In the genomic region with DNA sequence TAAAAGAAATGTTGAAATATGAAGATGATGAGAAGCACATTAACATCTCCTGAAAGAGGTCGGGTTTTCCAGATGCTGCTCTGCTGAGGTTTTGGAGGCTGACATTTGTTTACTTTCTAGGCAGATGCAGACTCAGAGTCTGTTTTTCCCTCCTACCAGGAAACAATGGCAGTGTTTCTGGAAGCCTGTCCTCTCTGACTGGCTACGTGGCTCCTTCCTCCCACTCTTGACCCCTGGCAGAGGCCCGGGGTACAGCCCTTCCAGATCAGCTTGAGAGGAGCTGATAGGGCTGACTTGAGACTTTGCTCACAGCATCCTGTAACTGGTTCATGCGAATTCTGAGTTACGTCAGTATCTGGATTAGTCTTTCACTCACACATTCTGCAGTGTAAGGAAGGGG, we compare ENCODE assay signal across 18 cellular contexts. TPM values are rescaled to one million over a fixed set of nuclear protein-coding genes. Genes with fewer than 3 reads are reported as not detected.
DNase-seq lines count a peak whose midpoint lies in the region; ATAC-seq and TF ChIP-seq lines count a peak whose summit lies in the region.
"Had no signal": no experiment of that assay in that cellular context is flagged by ENCODE, and none has a peak within 500 bp of the region (broad histone marks: within the 10 kb centered on the region; RNA-seq: fewer than 3 reads in every experiment).

No MANE protein-coding gene starts in this region.

- H3K36me3 Mint-ChIP-seq in activated naive CD8-positive, alpha-beta T cell treated with anti-CD3 and anti-CD28 coated beads, Interleukin-2, amount 10 ng/mL, durations not matched to agents 7 days and 5 days: peaks cover 56% of the 10 kb centered on the region
- peaks cover 5 to 31% (median 9%) of the 10 kb centered on the region in 3 donors for H3K36me3 Mint-ChIP-seq in CD8-positive, alpha-beta memory T cell

- intact Hi-C loops in left ventricle myocardium superior (cut with micrococcal nuclease) (loop anchor here (10.0 kb wide), 1 partner anchor 386 kb away; no protein-coding TSS in a partner anchor), spleen (cut with DNase I; ENCODE audit: low total_unique reads) (loop anchor here (10.0 kb wide), 1 partner anchor 386 kb away; no protein-coding TSS in a partner anchor)

- no peak overlapping the region for H3K4me3 Mint-ChIP-seq in activated naive CD8-positive, alpha-beta T cell treated with anti-CD3 and anti-CD28 coated beads, Interleukin-2, amount 10 ng/mL, durations not matched to agents 7 days and 5 days
- peak overlapping the region in 1 of 7 donors; percentile 6 for H3K4me3 Mint-ChIP-seq in CD8-positive, alpha-beta memory T cell
- H3K4me3 Mint-ChIP-seq: neural crest cell had no signal

- peak overlapping the region in 7 of 8 donors; percentile 22 to 75 (median 63) for H3K27ac ChIP-seq in spleen
- H3K27ac ChIP-seq in CD8-positive, alpha-beta memory T cell (ENCODE audit: low read depth, low read length): no peak overlapping the region

- no peaks in the 10 kb centered on the region for H3K27me3 ChIP-seq in spleen (replicated peaks in 1 of 7)
- H3K27me3 ChIP-seq in CD8-positive, alpha-beta memory T cell (ENCODE audit: insufficient read depth, low read length, poor library complexity, severe bottlenecking): no peaks in the 10 kb centered on the region

- H3K27me3 Mint-ChIP-seq in activated naive CD8-positive, alpha-beta T cell treated with anti-CD3 and anti-CD28 coated beads, Interleukin-2, amount 10 ng/mL, durations not matched to agents 7 days and 5 days: no peaks in the 10 kb centered on the region
- peaks cover 0 to 7% of the 10 kb centered on the region in 2 donors for H3K27me3 Mint-ChIP-seq in CD8-positive, alpha-beta memory T cell

- no peak for TF ChIP-seq CTCF in spleen (IDR thresholded peaks at IDR 0.05 in 8 of 11, conservative IDR thresholded peaks at IDR 0.05 in 3 of 11)

- H3K36me3 ChIP-seq in spleen: peaks cover 0 to 25% (median 0%) of the 10 kb centered on the region in 6 donors
- H3K36me3 ChIP-seq in CD8-positive, alpha-beta memory T cell (ENCODE audit: insufficient read depth, low read length): no peaks in the 10 kb centered on the region

- H3K9me3 Mint-ChIP-seq in activated naive CD8-positive, alpha-beta T cell treated with anti-CD3 and anti-CD28 coated beads, Interleukin-2, amount 10 ng/mL, durations not matched to agents 7 days and 5 days: peaks cover 3% of the 10 kb centered on the region
- H3K9me3 Mint-ChIP-seq in CD8-positive, alpha-beta memory T cell: no peaks in the 10 kb centered on the region

- H3K4me3 ChIP-seq in spleen: no peak overlapping the region
- H3K4me3 ChIP-seq in CD8-positive, alpha-beta memory T cell (ENCODE audit: low read length): no peak overlapping the region

- H3K4me1 ChIP-seq in spleen: peaks cover 0 to 31% (median 13%) of the 10 kb centered on the region in 6 donors
- peaks cover 12% of the 10 kb centered on the region for H3K4me1 ChIP-seq in CD8-positive, alpha-beta memory T cell (ENCODE audit: insufficient read depth, low read length)

- ATAC-seq in activated naive CD8-positive, alpha-beta T cell treated with anti-CD3 and anti-CD28 coated beads, Interleukin-2, amount 10 ng/mL, durations not matched to agents 7 days and 5 days (ENCODE audit: low read depth): no peak
- peak; percentile 78 for ATAC-seq in left ventricle myocardium superior
- no peak for ATAC-seq in HG02981 (IDR thresholded peaks at IDR 0.05; ENCODE audit: unreplicated experiment)
- ATAC-seq in HG02623 (IDR thresholded peaks at IDR 0.05; ENCODE audit: unreplicated experiment): no peak

- POLR2A ChIA-PET in activated naive CD8-positive, alpha-beta T cell treated with anti-CD3 and anti-CD28 coated beads, Interleukin-2, amount 10 ng/mL, durations not matched to agents 7 days and 5 days (lab: Charles Lee): interaction anchor here (1.0 kb wide), 1 partner anchor 32 kb away, joined by 4 read pairs; no protein-coding TSS in a partner anchor
- POLR2A ChIA-PET in CD8-positive, alpha-beta memory T cell (lab: Charles Lee): no interaction called here

- H3K27ac Mint-ChIP-seq in activated naive CD8-positive, alpha-beta T cell treated with anti-CD3 and anti-CD28 coated beads, Interleukin-2, amount 10 ng/mL, durations not matched to agents 7 days and 5 days: peak overlapping the region; percentile 86
- H3K27ac Mint-ChIP-seq in CD8-positive, alpha-beta memory T cell: peak overlapping the region in 3 of 8 donors; percentile 8 to 64 (median 60)

- CTCF ChIA-PET in CD8-positive, alpha-beta memory T cell (lab: Charles Lee): no interaction called here

- peaks cover 47% of the 10 kb centered on the region for H3K4me1 Mint-ChIP-seq in activated naive CD8-positive, alpha-beta T cell treated with anti-CD3 and anti-CD28 coated beads, Interleukin-2, amount 10 ng/mL, durations not matched to agents 7 days and 5 days
- H3K4me1 Mint-ChIP-seq in CD8-positive, alpha-beta memory T cell: peaks cover 14 to 19% (median 16%) of the 10 kb centered on the region in 3 donors

- WGBS in spleen, 5 donors: 46 to 72% (median 62%) methylated on average over 5 of the region's 5 CpGs

- TF ChIP-seq POLR2A in spleen (IDR thresholded peaks at IDR 0.05): no peak

- DNase-seq in activated CD8-positive, alpha-beta memory T cell treated with anti-CD3 and anti-CD28 coated beads, Interleukin-2, amount 50 U/mL, for 48 hours: peak; percentile 40
- no peak for DNase-seq in activated CD8-positive, alpha-beta memory T cell treated with anti-CD3 and anti-CD28 coated beads, Interleukin-2, amount 50 U/mL, for 4 hours
- DNase-seq in activated naive CD8-positive, alpha-beta T cell treated with anti-CD3 and anti-CD28 coated beads, Interleukin-2, amount 10 ng/mL, durations not matched to agents 7 days and 5 days: no peak
- DNase-seq in left ventricle myocardium superior (peak; percentile 65), spleen (no peak)
- DNase-seq in CD8-positive, alpha-beta memory T cell: no peak
- DNase-seq: ACHN; effector CD8-positive, alpha-beta T cell; KBM-7; NCI-H1105; NCI-H226 had no signal

- no peaks in the 10 kb centered on the region for H3K9me3 ChIP-seq in spleen
- H3K9me3 ChIP-seq in CD8-positive, alpha-beta memory T cell (ENCODE audit: low read length): no peaks in the 10 kb centered on the region

RNA-seq across cellular contexts. Expression of gene IL15RA, which starts 41.1 kb away (rescaled TPM):
- 10 to 100 TPM; 20.3 to 21.3 TPM for total RNA-seq in activated naive CD8-positive, alpha-beta T cell treated with anti-CD3 and anti-CD28 coated beads, Interleukin-2, amount 10 ng/mL, durations not matched to agents 7 days and 5 days
- total RNA-seq in left ventricle myocardium superior: 7.0 TPM
- 10 to 100 TPM; 18.7 to 37.4 (median 28.6) TPM for total RNA-seq in spleen
- polyA plus RNA-seq in spleen: 10 to 100 TPM in 2 of 3 donors, 1 to 10 TPM in 1; 9.9 to 13.8 (median 11.1) TPM
- total RNA-seq in CD8-positive, alpha-beta memory T cell: 10 to 100 TPM; 30.1 to 33.5 TPM
- polyA plus RNA-seq in CD8-positive, alpha-beta memory T cell: 19.8 TPM
- total RNA-seq: neural crest cell had no signal

RNA-seq across cellular contexts. Expression of gene IL2RA, which starts 43.7 kb away (rescaled TPM):
- 100 to 1,000 TPM; 184 to 201 TPM for total RNA-seq in activated naive CD8-positive, alpha-beta T cell treated with anti-CD3 and anti-CD28 coated beads, Interleukin-2, amount 10 ng/mL, durations not matched to agents 7 days and 5 days
- total RNA-seq in left ventricle myocardium superior (1.5 TPM), spleen (10 to 100 TPM in 5 of 7 donors, 1 to 10 TPM in 2; 3.5 to 78.7 (median 22.8) TPM)
- polyA plus RNA-seq in spleen: 1 to 10 TPM; 5.0 to 9.7 (median 5.6) TPM
- 1,000 to 10,000 TPM; 1,178 to 1,224 TPM for total RNA-seq in CD8-positive, alpha-beta memory T cell
- 8.3 TPM for polyA plus RNA-seq in CD8-positive, alpha-beta memory T cell
- total RNA-seq: glomerular endothelial cell, neural crest cell, SK-MEL-5, temporal lobe had no signal
- polyA plus RNA-seq: keratinocyte had no signal

Comparison
In these comparisons a context has a peak if more than half of its experiments do, and no peak if none do; other contexts are left out.
1. DNase-seq: peak in activated CD8-positive, alpha-beta memory T cell treated with anti-CD3 and anti-CD28 coated beads, Interleukin-2, amount 50 U/mL, for 48 hours (single experiment) and left ventricle myocardium superior (single experiment); none in activated CD8-positive, alpha-beta memory T cell treated with anti-CD3 and anti-CD28 coated beads, Interleukin-2, amount 50 U/mL, for 4 hours (single experiment), activated naive CD8-positive, alpha-beta T cell treated with anti-CD3 and anti-CD28 coated beads, Interleukin-2, amount 10 ng/mL, durations not matched to agents 7 days and 5 days (single experiment), spleen (single experiment) and CD8-positive, alpha-beta memory T cell (0 of 5).
2. RNA of gene IL2RA, which starts 43.7 kb away (total RNA-seq): 1,178 to 1,224 TPM in CD8-positive, alpha-beta memory T cell; 184 to 201 TPM in activated naive CD8-positive, alpha-beta T cell treated with anti-CD3 and anti-CD28 coated beads, Interleukin-2, amount 10 ng/mL, durations not matched to agents 7 days and 5 days, 3.5 to 78.7 TPM in spleen and 1.5 TPM in left ventricle myocardium superior (single experiment); every median in the first group is over 4 times any median in the second.